In the genomic region with DNA sequence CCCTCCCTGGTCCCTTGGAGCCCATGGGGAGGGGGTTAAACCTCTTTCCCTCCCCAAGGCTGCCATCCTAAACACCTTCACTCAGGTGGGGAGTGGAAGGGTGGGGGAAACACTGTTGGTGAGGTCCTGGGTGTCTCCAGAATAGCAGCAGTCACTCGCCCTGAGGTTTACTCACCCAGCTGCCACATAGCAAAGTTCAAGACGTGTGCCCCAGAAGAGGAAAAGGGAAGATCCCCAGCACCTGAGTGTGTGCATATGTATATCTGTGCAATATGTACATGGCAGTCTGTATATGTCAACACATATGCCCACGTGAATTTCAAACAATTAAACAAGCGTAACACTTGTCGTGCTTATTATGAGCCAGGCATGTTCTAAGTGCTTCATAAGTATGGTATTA, we compare ENCODE assay signal across 1 cellular context.
TF ChIP-seq lines count a peak whose summit lies in the region.

No MANE protein-coding gene starts in this region.

TF ChIP-seq in H1, 55 proteins besides CTCF, POLR2A, EP300 and RAD21:
- TF ChIP-seq TCF12 (IDR thresholded peaks at IDR 0.05; ENCODE audit: low read depth, low read length) (no peak), RBBP5 (IDR thresholded peaks at IDR 0.05; ENCODE audit: borderline replicate concordance, low read depth, low read length) (no peak)
- TF ChIP-seq, protein P1, sequence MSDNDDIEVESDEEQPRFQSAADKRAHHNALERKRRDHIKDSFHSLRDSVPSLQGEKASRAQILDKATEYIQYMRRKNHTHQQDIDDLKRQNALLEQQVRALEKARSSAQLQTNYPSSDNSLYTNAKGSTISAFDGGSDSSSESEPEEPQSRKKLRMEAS (IDR thresholded peaks at IDR 0.05) = no peak
